Comparison of ENCODE assay signal across 19 cellular contexts in genomic region chr21:38628426-38628825, GRCh38.
DNase-seq lines count a peak whose midpoint lies in the region; ATAC-seq and TF ChIP-seq lines count a peak whose summit lies in the region.
"Had no signal": no experiment of that assay in that cellular context is flagged by ENCODE, and none has a peak within 500 bp of the region (broad histone marks: within the 10 kb centered on the region; RNA-seq: fewer than 3 reads in every experiment).

No MANE protein-coding gene starts in this region.

- no peak overlapping the region for H2BK5ac ChIP-seq in mesendoderm (ENCODE audit: low read length)

- no peak overlapping the region for H2BK120ac ChIP-seq in mesendoderm (ENCODE audit: low read depth, low read length)

- H3K9ac ChIP-seq in mesendoderm (ENCODE audit: low read length): no peak overlapping the region
- H3K9ac ChIP-seq: BLaER1 treated with 17β-estradiol and CSF1 and Interleukin-3, amounts not matched to agents 10 nM and 100 nM had no signal

- peaks cover 4 to 24% of the 10 kb centered on the region in 2 donors for H3K4me1 ChIP-seq in ascending aorta
- no peaks in the 10 kb centered on the region for H3K4me1 ChIP-seq in mesendoderm (ENCODE audit: control insufficient read depth, low read depth, low read length)
- H3K4me1 ChIP-seq: A549 had no signal

- no peaks in the 10 kb centered on the region for H3K27me3 ChIP-seq in ascending aorta
- no peaks in the 10 kb centered on the region for H3K27me3 ChIP-seq in mesendoderm (ENCODE audit: insufficient read depth, low read length, poor library complexity)

- DNase-seq in Jurkat, Clone E6-1 (ENCODE audit: low read depth, low spot score): peak; percentile 18
- no peak for DNase-seq in ascending aorta (ENCODE audit: low spot score in 2 of 2)
- DNase-seq in mesendoderm: peak; percentile 23
- DNase-seq in NCI-H128 (lab: John Stamatoyannopoulos, UW; ENCODE audit: unreplicated experiment): no peak
- DNase-seq in NCI-H1105 treated with DMSO at 0.1 percent for 48 hours (lab: John Stamatoyannopoulos, UW): no peak
- DNase-seq: CD8-positive, alpha-beta memory T cell; GDM1; HCEC 1CT; KG1; NCI-H1048; NCI-H1694 treated with DMSO at 0.1 percent for 48 hours; NCI-H226; NCI-H524 treated with DMSO at 0.1 percent for 48 hours; SHP77 treated with DMSO at 0.1 percent for 48 hours had no signal

- no peak overlapping the region for H3K4me3 ChIP-seq in Jurkat, Clone E6-1 (ENCODE audit: low read length)
- no peak overlapping the region for H3K4me3 ChIP-seq in ascending aorta
- no peak overlapping the region for H3K4me3 ChIP-seq in mesendoderm (ENCODE audit: low read length)
- H3K4me3 ChIP-seq: A549; BLaER1 treated with 17β-estradiol and CSF1 and Interleukin-3, amounts not matched to agents 10 nM and 100 nM had no signal

- no peak overlapping the region for H3K18ac ChIP-seq in mesendoderm (ENCODE audit: low read length)

- 0 out of 3 replicates have a peak, but pooled peaks have one; percentile 5 for TF ChIP-seq CTCF in GM12872 (IDR thresholded peaks at IDR 0.05; ENCODE audit: insufficient read depth, low read depth, low read length)
- no peak for TF ChIP-seq CTCF in ascending aorta (IDR thresholded peaks at IDR 0.05)

- ATAC-seq in GM21381 (IDR thresholded peaks at IDR 0.05; ENCODE audit: unreplicated experiment) (no peak), HG03469 (IDR thresholded peaks at IDR 0.05; ENCODE audit: unreplicated experiment) (no peak)

- no peak overlapping the region for H3K56ac ChIP-seq in mesendoderm (ENCODE audit: low read length)

- H4K5ac ChIP-seq in mesendoderm (ENCODE audit: low read length): no peak overlapping the region

- no peak overlapping the region for H2AK5ac ChIP-seq in mesendoderm (ENCODE audit: low read length)

- H3K27ac ChIP-seq in ascending aorta: peak overlapping the region; percentile 24 to 28
- H3K27ac ChIP-seq in mesendoderm (ENCODE audit: low read depth, low read length): no peak overlapping the region
- H3K27ac ChIP-seq: A549; BLaER1 treated with 17β-estradiol and CSF1 and Interleukin-3, amounts not matched to agents 10 nM and 100 nM had no signal

- no peaks in the 10 kb centered on the region for H3K79me2 ChIP-seq in mesendoderm (ENCODE audit: control insufficient read depth, insufficient read depth, low read length)

- intact Hi-C loops in ascending aorta (cut with DNase I): no loop called here

- no CpG with 5 or more reads among the region's 4 CpGs for WGBS in mesendoderm (ENCODE audit: extremely low coverage, insufficient coverage, low lambda C conversion rate)

- H3K36me3 ChIP-seq in ascending aorta (no peaks in the 10 kb centered on the region), mesendoderm (ENCODE audit: control insufficient read depth, insufficient read depth, low read length) (no peaks in the 10 kb centered on the region)
- H3K36me3 ChIP-seq: BLaER1 treated with 17β-estradiol and CSF1 and Interleukin-3, amounts not matched to agents 10 nM and 100 nM had no signal

- H3K4ac ChIP-seq in mesendoderm (ENCODE audit: low read depth, low read length): no peak overlapping the region

- peaks cover 0 to 5% of the 10 kb centered on the region in 2 donors for H3K9me3 ChIP-seq in ascending aorta
- H3K9me3 ChIP-seq: A549 had no signal

- H2BK15ac ChIP-seq in mesendoderm (replicated peaks; ENCODE audit: low read depth): no peak overlapping the region

- no peak overlapping the region for H3K23ac ChIP-seq in mesendoderm (ENCODE audit: low read length)

- H3K79me1 ChIP-seq in mesendoderm (ENCODE audit: low read length): no peaks in the 10 kb centered on the region

- H4K8ac ChIP-seq in mesendoderm (ENCODE audit: low read depth, low read length): no peak overlapping the region

- H3K4me2 ChIP-seq in mesendoderm (ENCODE audit: low read length): no peak overlapping the region
- H3K4me2 ChIP-seq: A549; BLaER1 treated with 17β-estradiol and CSF1 and Interleukin-3, amounts not matched to agents 10 nM and 100 nM had no signal

Comparison
In these comparisons a context has a peak if more than half of its experiments do, and no peak if none do; other contexts are left out.
1. DNase-seq: peak in Jurkat, Clone E6-1 (single experiment) and mesendoderm (single experiment); none in ascending aorta (0 of 2), NCI-H128 (single experiment) and NCI-H1105 treated with DMSO at 0.1 percent for 48 hours (single experiment).